Comparison of ENCODE assay signal across 27 cellular contexts in the genomic region with DNA sequence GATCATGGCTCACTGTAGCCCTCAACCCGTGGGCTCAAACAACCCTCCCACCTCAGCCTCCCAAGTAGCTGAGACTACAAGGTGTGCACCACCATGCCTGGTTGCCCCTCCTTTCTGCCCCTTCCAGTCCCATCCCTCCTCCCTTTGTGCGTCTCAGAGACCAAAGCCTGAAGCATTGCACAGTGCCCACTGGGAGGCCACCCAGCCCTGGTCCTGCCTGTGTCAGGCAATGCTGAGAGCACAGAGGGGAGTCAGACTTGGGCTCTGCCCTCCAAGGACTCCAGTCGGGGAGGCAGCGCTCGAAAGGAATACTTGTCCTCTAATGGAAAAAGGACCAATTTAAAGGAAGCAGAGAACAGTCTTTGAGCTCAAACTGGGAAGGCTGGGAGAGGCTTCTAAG. TPM values are rescaled to one million over a fixed set of nuclear protein-coding genes. Genes with fewer than 3 reads are reported as not detected.
DNase-seq lines count a peak whose midpoint lies in the region; ATAC-seq and TF ChIP-seq lines count a peak whose summit lies in the region.
"Had no signal": no experiment of that assay in that cellular context is flagged by ENCODE, and none has a peak within 500 bp of the region (broad histone marks: within the 10 kb centered on the region; RNA-seq: fewer than 3 reads in every experiment).

No MANE protein-coding gene starts in this region.

- no peaks in the 10 kb centered on the region for H3K36me3 ChIP-seq in left ventricle myocardium inferior
- peaks cover 0 to 6% (median 0%) of the 10 kb centered on the region in 9 donors for H3K36me3 ChIP-seq in heart right ventricle

- H3K4me3 Mint-ChIP-seq in brain (peak overlapping the region; percentile 44 to 79 (median 64)), mesothelial cell of epicardium (peak overlapping the region; percentile 50)
- H3K4me3 Mint-ChIP-seq: activated CD4-positive, alpha-beta memory T cell treated with anti-CD3 and anti-CD28 coated beads for 36 hours; activated naive CD4-positive, alpha-beta T cell treated with anti-CD3 and anti-CD28 coated beads, Interleukin-2, amount 10 ng/mL, durations not matched to agents 7 days and 5 days; activated T-helper 1 cell treated with anti-CD3 and anti-CD28 coated beads, Interleukin-12 subunit alpha, Interleukin-12 subunit beta, Interleukin-2, Interleukin-4 antibody, amounts not matched to agents 30 ng/mL and 10 ng/mL and 1 ng/mL, durations not matched to agents 14 hours and 24 hours and 36 hours; effector memory CD8-positive, alpha-beta T cell; stimulated activated naive CD8-positive, alpha-beta T cell treated with anti-CD3 and anti-CD28 coated beads, Interleukin-15, amount 100 ng/mL, for 72 hours had no signal

- peaks cover 77% of the 10 kb centered on the region for H3K4me1 Mint-ChIP-seq in brain
- peaks cover 71% of the 10 kb centered on the region for H3K4me1 Mint-ChIP-seq in mesothelial cell of epicardium

- no peak for TF ChIP-seq CTCF in left ventricle myocardium inferior (IDR thresholded peaks at IDR 0.05; ENCODE audit: borderline replicate concordance)
- no peak for TF ChIP-seq CTCF in heart right ventricle (IDR thresholded peaks at IDR 0.05)
- TF ChIP-seq CTCF in brain (conservative IDR thresholded peaks at IDR 0.05), result no peak
- no peak for TF ChIP-seq CTCF in mesothelial cell of epicardium (IDR thresholded peaks at IDR 0.05; ENCODE audit: unreplicated experiment)

- no peaks in the 10 kb centered on the region for H3K27me3 ChIP-seq in left ventricle myocardium inferior (ENCODE audit: low read depth)
- peaks cover 0 to 11% (median 0%) of the 10 kb centered on the region in 7 donors for H3K27me3 ChIP-seq in heart right ventricle
- H3K27me3 ChIP-seq: foreskin keratinocyte had no signal

- WGBS in heart right ventricle, 2 donors, result 84 to 85% methylated on average over 5 of the region's 5 CpGs

- H3K4me1 ChIP-seq in left ventricle myocardium inferior, result peaks cover 83% of the 10 kb centered on the region
- peaks cover 16 to 87% (median 75%) of the 10 kb centered on the region in 9 donors for H3K4me1 ChIP-seq in heart right ventricle

- H3K27me3 Mint-ChIP-seq in brain (no peaks in the 10 kb centered on the region), mesothelial cell of epicardium (ENCODE audit: low read depth) (no peaks in the 10 kb centered on the region)
- H3K27me3 Mint-ChIP-seq: activated CD4-positive, alpha-beta memory T cell treated with anti-CD3 and anti-CD28 coated beads for 36 hours; effector memory CD8-positive, alpha-beta T cell; stimulated activated naive CD8-positive, alpha-beta T cell treated with anti-CD3 and anti-CD28 coated beads, Interleukin-15, amount 100 ng/mL, for 72 hours had no signal

- H3K36me3 Mint-ChIP-seq in brain (peaks cover 14% of the 10 kb centered on the region), mesothelial cell of epicardium (peaks cover 12% of the 10 kb centered on the region)
- H3K36me3 Mint-ChIP-seq: activated CD4-positive, alpha-beta memory T cell treated with anti-CD3 and anti-CD28 coated beads for 36 hours had no signal

- intact Hi-C loops in left ventricle myocardium inferior (cut with micrococcal nuclease) (no loop called here), heart right ventricle (cut with DNase I) (no loop called here)

- H3K4me3 ChIP-seq in left ventricle myocardium inferior, result no peak overlapping the region
- no peak overlapping the region for H3K4me3 ChIP-seq in heart right ventricle

- H3K27ac Mint-ChIP-seq in brain, result peak overlapping the region; percentile 79 to 96 (median 90)
- H3K27ac Mint-ChIP-seq in mesothelial cell of epicardium, result peak overlapping the region; percentile 80
- H3K27ac Mint-ChIP-seq: activated CD4-positive, alpha-beta memory T cell treated with anti-CD3 and anti-CD28 coated beads for 36 hours; activated naive CD4-positive, alpha-beta T cell treated with anti-CD3 and anti-CD28 coated beads, Interleukin-2, amount 10 ng/mL, durations not matched to agents 7 days and 5 days; activated T-helper 1 cell treated with anti-CD3 and anti-CD28 coated beads, Interleukin-12 subunit alpha, Interleukin-12 subunit beta, Interleukin-2, Interleukin-4 antibody, amounts not matched to agents 30 ng/mL and 10 ng/mL and 1 ng/mL, durations not matched to agents 14 hours and 24 hours and 36 hours had no signal

- ATAC-seq in heart right ventricle, result no peak
- ATAC-seq in GM18511 (IDR thresholded peaks at IDR 0.05; ENCODE audit: unreplicated experiment), result no peak
- no peak for ATAC-seq in HG03520 (IDR thresholded peaks at IDR 0.05; ENCODE audit: unreplicated experiment)
- ATAC-seq in HG03457 (IDR thresholded peaks at IDR 0.05; ENCODE audit: unreplicated experiment), result no peak
- ATAC-seq: effector memory CD8-positive, alpha-beta T cell; esophagus mucosa; foreskin keratinocyte; HCT116; HepG2; left cardiac atrium; stimulated activated naive CD8-positive, alpha-beta T cell treated with anti-CD3 and anti-CD28 coated beads, Interleukin-15, amount 100 ng/mL, for 72 hours had no signal

- H3K27ac ChIP-seq in left ventricle myocardium inferior (replicated peaks) (peak overlapping the region; percentile 4), heart right ventricle (peak overlapping the region in 2 of 10 donors; percentile 31 to 34)
- H3K27ac ChIP-seq: coronary artery, foreskin keratinocyte had no signal

- H3K9me3 Mint-ChIP-seq in brain, result no peaks in the 10 kb centered on the region
- H3K9me3 Mint-ChIP-seq in mesothelial cell of epicardium, result no peaks in the 10 kb centered on the region
- H3K9me3 Mint-ChIP-seq: activated CD4-positive, alpha-beta memory T cell treated with anti-CD3 and anti-CD28 coated beads for 36 hours; activated naive CD4-positive, alpha-beta T cell treated with anti-CD3 and anti-CD28 coated beads, Interleukin-2, amount 10 ng/mL, durations not matched to agents 7 days and 5 days; activated T-helper 1 cell treated with anti-CD3 and anti-CD28 coated beads, Interleukin-12 subunit alpha, Interleukin-12 subunit beta, Interleukin-2, Interleukin-4 antibody, amounts not matched to agents 30 ng/mL and 10 ng/mL and 1 ng/mL, durations not matched to agents 14 hours and 24 hours and 36 hours; effector memory CD8-positive, alpha-beta T cell; stimulated activated naive CD8-positive, alpha-beta T cell treated with anti-CD3 and anti-CD28 coated beads, Interleukin-15, amount 100 ng/mL, for 72 hours had no signal

- no peak for DNase-seq in left ventricle myocardium inferior
- DNase-seq in heart right ventricle, result no peak
- no peak for DNase-seq in mesothelial cell of epicardium (ENCODE audit: low spot score in 2 of 2, unreplicated experiment in 2 of 2)
- DNase-seq in stimulated activated CD4-positive, alpha-beta T cell treated with anti-CD3 and anti-CD28 coated beads, Interleukin-4, amount 100 ng/mL, for 1 hour, result no peak
- DNase-seq: activated CD4-positive, alpha-beta memory T cell treated with anti-CD3 and anti-CD28 coated beads for 36 hours; activated CD4-positive, CD25-positive, alpha-beta regulatory T cell treated with anti-CD3 and anti-CD28 coated beads, Interleukin-2, amount 50 U/mL, for 72 hours; activated CD8-positive, alpha-beta memory T cell treated with anti-CD3 and anti-CD28 coated beads, Interleukin-2, amount 50 U/mL, for 4 hours; activated naive CD4-positive, alpha-beta T cell treated with anti-CD3 and anti-CD28 coated beads, Interleukin-2, amount 10 ng/mL, durations not matched to agents 7 days and 5 days; DMS79; effector memory CD8-positive, alpha-beta T cell; foreskin keratinocyte; GDM1; left cardiac atrium; NCI-H1694; NCI-H2227 treated with DMSO at 0.1 percent for 48 hours; occipital lobe; stimulated activated naive CD8-positive, alpha-beta T cell treated with anti-CD3 and anti-CD28 coated beads, Interleukin-15, amount 100 ng/mL, for 72 hours; T-helper 1 cell had no signal

- H3K9me3 ChIP-seq in left ventricle myocardium inferior (replicated peaks) (no peaks in the 10 kb centered on the region), heart right ventricle (no peaks in the 10 kb centered on the region)

RNA-seq across cellular contexts. Expression of a gene that starts 20.4 kb away (rescaled TPM):
- total RNA-seq in left ventricle myocardium inferior (22.5 TPM), heart right ventricle (10 to 100 TPM; 15.8 to 32.0 (median 20.9) TPM), mesothelial cell of epicardium (127 to 137 TPM (median 129 TPM) in 3 replicates)
- polyA plus RNA-seq in heart right ventricle (10 to 100 TPM; 13.8 to 17.5 TPM), brain (ENCODE audit: insufficient read depth, low read depth, low replicate concordance) (22.1 TPM)
